ENCODE assay signal across 15 cellular contexts in the genomic region with DNA sequence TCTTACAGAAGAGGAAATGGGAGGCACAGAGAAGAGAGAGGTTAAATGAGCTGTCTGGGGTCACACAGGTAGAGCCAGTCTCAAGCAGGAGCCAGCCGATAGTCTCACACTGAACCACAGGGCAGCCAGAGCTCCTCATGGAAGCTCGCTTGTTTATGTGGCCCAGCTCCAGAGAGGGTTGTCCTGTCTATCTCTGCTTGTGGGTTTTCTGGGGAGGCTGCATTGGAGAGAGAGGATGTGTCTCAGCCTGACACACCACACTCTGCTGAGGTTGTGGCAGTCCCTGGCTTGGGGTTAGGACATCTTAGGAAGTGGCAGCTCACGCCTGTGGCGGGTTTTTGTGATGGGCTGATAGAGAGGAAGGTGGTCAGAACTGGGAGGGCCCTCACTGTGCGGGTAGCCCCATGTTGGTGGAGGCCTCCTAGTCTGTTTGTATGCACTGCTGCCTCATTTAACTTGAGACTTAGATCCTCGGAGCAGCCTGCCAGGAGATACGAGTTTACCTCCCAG.
"Had no signal": no experiment of that assay in that cellular context is flagged by ENCODE, and none has a peak within 500 bp of the region (broad histone marks: within the 10 kb centered on the region; RNA-seq: fewer than 3 reads in every experiment).

No MANE protein-coding gene starts in this region.

- H3K4me1 ChIP-seq: uterus had no signal

- ATAC-seq: activated T-cell treated with anti-CD3 and anti-CD28 coated beads, Interleukin-2, amount 50 U/mL, for 4 hours; left lobe of liver had no signal

- H3K36me3 Mint-ChIP-seq: activated naive CD8-positive, alpha-beta T cell had no signal

- H3K4me3 ChIP-seq: thyroid gland, uterus had no signal

- H3K27ac ChIP-seq: foreskin keratinocyte, thyroid gland, uterus, VCaP had no signal

- H3K9me3 ChIP-seq: thyroid gland, uterus had no signal

- H3K9me3 Mint-ChIP-seq: activated T-cell treated with anti-CD3 and anti-CD28 coated beads, Interleukin-2, amount 50 U/mL, for 4 hours had no signal

- H3K4me3 Mint-ChIP-seq: activated naive CD8-positive, alpha-beta T cell; activated T-cell treated with anti-CD3 and anti-CD28 coated beads, Interleukin-2, amount 50 U/mL, for 4 hours had no signal

- DNase-seq: activated CD4-positive, alpha-beta T cell treated with anti-CD3 and anti-CD28 coated beads for 4 hours; activated effector memory CD4-positive, alpha-beta T cell treated with anti-CD3 and anti-CD28 coated beads, Interleukin-2, amount 50 U/mL, for 16 hours; activated T-cell treated with anti-CD3 and anti-CD28 coated beads, Interleukin-2, amount 50 U/mL, for 4 hours; aorta; foreskin keratinocyte; head of caudate nucleus; islet precursor cell; retina; small intestine; T1000; thyroid gland; uterus had no signal

- H3K27ac Mint-ChIP-seq: activated naive CD8-positive, alpha-beta T cell had no signal

- H3K27me3 ChIP-seq: foreskin keratinocyte, thyroid gland, uterus had no signal

- H3K36me3 ChIP-seq: thyroid gland, uterus had no signal
